In the genomic region with DNA sequence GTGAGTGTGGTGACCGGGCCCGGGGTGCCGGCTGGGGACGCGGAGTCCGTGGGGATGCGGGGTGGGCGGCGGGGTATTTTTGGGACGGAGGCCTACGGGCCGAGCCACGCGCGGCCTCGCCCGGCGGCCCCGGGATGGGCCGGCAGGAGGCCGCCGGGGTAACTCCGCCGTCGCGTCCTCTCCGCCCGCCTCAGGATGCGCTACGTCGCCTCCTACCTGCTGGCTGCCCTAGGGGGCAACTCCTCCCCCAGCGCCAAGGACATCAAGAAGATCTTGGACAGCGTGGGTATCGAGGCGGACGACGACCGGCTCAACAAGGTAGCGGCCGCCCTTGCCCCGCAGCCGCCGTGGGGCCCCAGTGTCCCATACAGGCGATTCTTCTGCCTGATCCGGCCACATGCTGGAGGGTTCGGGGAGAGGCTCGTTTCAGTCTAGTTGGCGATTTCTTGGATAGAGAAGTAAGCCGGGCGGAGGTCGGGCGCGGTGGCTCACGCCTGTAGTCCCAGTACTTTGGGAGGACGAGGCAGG, we compare ENCODE assay signal across 8 cellular contexts. TPM values are rescaled to one million over a fixed set of nuclear protein-coding genes. Genes with fewer than 3 reads are reported as not detected.
DNase-seq lines count a peak whose midpoint lies in the region; ATAC-seq and TF ChIP-seq lines count a peak whose summit lies in the region.

No MANE protein-coding gene starts in this region.

- H3K4me1 Mint-ChIP-seq in WTC11 = peaks cover 39% of the 10 kb centered on the region
- peaks cover 30% of the 10 kb centered on the region for H3K4me1 Mint-ChIP-seq in stimulated activated effector memory CD8-positive, alpha-beta T cell treated with anti-CD3 and anti-CD28 coated beads, Interleukin-12 subunit alpha, Interleukin-12 subunit beta, amount 100 ng/mL, for 72 hours

- H3K4me1 ChIP-seq in cardiac muscle cell (ENCODE audit: low read depth) (peaks cover 7% of the 10 kb centered on the region), right atrium auricular region (peaks cover 0 to 39% of the 10 kb centered on the region in 2 donors)

- peak overlapping the region; percentile 92 for H3K4me3 Mint-ChIP-seq in WTC11
- H3K4me3 Mint-ChIP-seq in stimulated activated effector memory CD8-positive, alpha-beta T cell treated with anti-CD3 and anti-CD28 coated beads, Interleukin-12 subunit alpha, Interleukin-12 subunit beta, amount 100 ng/mL, for 72 hours = peak overlapping the region; percentile 91

- no peaks in the 10 kb centered on the region for H3K9me3 Mint-ChIP-seq in WTC11
- H3K9me3 Mint-ChIP-seq in stimulated activated effector memory CD8-positive, alpha-beta T cell treated with anti-CD3 and anti-CD28 coated beads, Interleukin-12 subunit alpha, Interleukin-12 subunit beta, amount 100 ng/mL, for 72 hours = no peaks in the 10 kb centered on the region

- no peaks in the 10 kb centered on the region for H3K27me3 Mint-ChIP-seq in WTC11 (ENCODE audit: low read depth)

- CTCF ChIA-PET in WTC11 (lab: Charles Lee) = interaction anchor here (1.6 to 2.2 kb wide), 3 partner anchors 27 to 38 kb away, joined by 6 to 13 read pairs (median 7); no protein-coding TSS in a partner anchor

- DNase-seq in cardiac muscle cell (ENCODE audit: low read depth in 1 of 2, low spot score in 1 of 2) = no peak
- no peak for DNase-seq in left ventricle myocardium superior
- no peak for DNase-seq in WTC11 (ENCODE audit: low spot score)
- DNase-seq in right atrium auricular region (ENCODE audit: low spot score) = no peak
- no peak for DNase-seq in stimulated activated effector memory CD8-positive, alpha-beta T cell treated with anti-CD3 and anti-CD28 coated beads, Interleukin-12 subunit alpha, Interleukin-12 subunit beta, amount 100 ng/mL, for 72 hours (ENCODE audit: low spot score in 2 of 2)
- no peak for DNase-seq in SKM-1 (lab: John Stamatoyannopoulos, UW; ENCODE audit: unreplicated experiment)
- DNase-seq in stimulated activated CD4-positive, alpha-beta T cell treated with anti-CD3 and anti-CD28 coated beads, Interleukin-12 subunit alpha, Interleukin-12 subunit beta, amount 100 ng/mL, for 4 hours = no peak
- DNase-seq in GOT3 (lab: John Stamatoyannopoulos, UW) = no peak

- H3K9me3 ChIP-seq in cardiac muscle cell (ENCODE audit: low read depth) (no peaks in the 10 kb centered on the region), right atrium auricular region (no peaks in the 10 kb centered on the region)

- H3K27ac ChIP-seq in cardiac muscle cell = peak overlapping the region; percentile 98
- peak overlapping the region; percentile 97 to 99 for H3K27ac ChIP-seq in right atrium auricular region

- peak overlapping the region; percentile 68; the same call in 1 of the 2 replicates for H3K27ac Mint-ChIP-seq in WTC11
- H3K27ac Mint-ChIP-seq in stimulated activated effector memory CD8-positive, alpha-beta T cell treated with anti-CD3 and anti-CD28 coated beads, Interleukin-12 subunit alpha, Interleukin-12 subunit beta, amount 100 ng/mL, for 72 hours = peak overlapping the region; percentile 97

- H3K36me3 ChIP-seq in cardiac muscle cell (peaks cover 17% of the 10 kb centered on the region), right atrium auricular region (peaks cover 30% of the 10 kb centered on the region)

- POLR2A ChIA-PET in WTC11 (lab: Charles Lee) = interaction anchor here (0.6 to 2.0 kb wide), 6 partner anchors 9 to 25 kb away, joined by 3 to 18 read pairs (median 4); partner anchors contain the start of genes CD151, CRACR2B and PNPLA2

- H3K4me3 ChIP-seq in cardiac muscle cell = peak overlapping the region; percentile 93
- peak overlapping the region; percentile 93 to 99 for H3K4me3 ChIP-seq in right atrium auricular region

- TF ChIP-seq CTCF in cardiac muscle cell (IDR thresholded peaks at IDR 0.05; ENCODE audit: low read depth, low read length) = peak; percentile 3
- no peak for TF ChIP-seq CTCF in WTC11 (IDR thresholded peaks at IDR 0.05)
- TF ChIP-seq CTCF in right atrium auricular region (IDR thresholded peaks at IDR 0.05) = no peak

- intact Hi-C loops in left ventricle myocardium superior (cut with micrococcal nuclease) = no loop called here

- no peaks in the 10 kb centered on the region for H3K27me3 ChIP-seq in cardiac muscle cell
- H3K27me3 ChIP-seq in right atrium auricular region = no peaks in the 10 kb centered on the region

- ATAC-seq in left ventricle myocardium superior (no peak), WTC11 (no peak)
- ATAC-seq in stimulated activated effector memory CD8-positive, alpha-beta T cell treated with anti-CD3 and anti-CD28 coated beads, Interleukin-12 subunit alpha, Interleukin-12 subunit beta, amount 100 ng/mL, for 72 hours = peak; percentile 2

- H3K36me3 Mint-ChIP-seq in WTC11 = peaks cover 28% of the 10 kb centered on the region
- peaks cover 62% of the 10 kb centered on the region for H3K36me3 Mint-ChIP-seq in stimulated activated effector memory CD8-positive, alpha-beta T cell treated with anti-CD3 and anti-CD28 coated beads, Interleukin-12 subunit alpha, Interleukin-12 subunit beta, amount 100 ng/mL, for 72 hours

TF ChIP-seq in WTC11, 78 proteins besides CTCF, POLR2A, EP300 and RAD21 (continues in another document):
- no peak for TF ChIP-seq SMAD3 (CRISPR knock-in tag; IDR thresholded peaks at IDR 0.05; ENCODE audit: borderline replicate concordance)
- TF ChIP-seq FOXK1 (CRISPR knock-in tag; IDR thresholded peaks at IDR 0.05) = 0 out of 2 replicates have a peak, but pooled peaks have one; percentile 13
- no peak for TF ChIP-seq RORB (CRISPR knock-in tag; IDR thresholded peaks at IDR 0.05)
- TF ChIP-seq, protein P1, sequence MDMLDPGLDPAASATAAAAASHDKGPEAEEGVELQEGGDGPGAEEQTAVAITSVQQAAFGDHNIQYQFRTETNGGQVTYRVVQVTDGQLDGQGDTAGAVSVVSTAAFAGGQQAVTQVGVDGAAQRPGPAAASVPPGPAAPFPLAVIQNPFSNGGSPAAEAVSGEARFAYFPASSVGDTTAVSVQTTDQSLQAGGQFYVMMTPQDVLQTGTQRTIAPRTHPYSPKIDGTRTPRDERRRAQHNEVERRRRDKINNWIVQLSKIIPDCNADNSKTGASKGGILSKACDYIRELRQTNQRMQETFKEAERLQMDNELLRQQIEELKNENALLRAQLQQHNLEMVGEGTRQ (CRISPR knock-in tag; IDR thresholded peaks at IDR 0.05) = no peak
- no peak for TF ChIP-seq ZNF138 (CRISPR knock-in tag; conservative IDR thresholded peaks at IDR 0.05)
- peak; percentile 45; the same call in 1 of the 2 replicates for TF ChIP-seq JUN (CRISPR knock-in tag; IDR thresholded peaks at IDR 0.05)
- TF ChIP-seq IRF2 (CRISPR knock-in tag; IDR thresholded peaks at IDR 0.05; ENCODE audit: borderline replicate concordance, low read depth) = no peak
- TF ChIP-seq KAT7 (CRISPR knock-in tag; IDR thresholded peaks at IDR 0.05; ENCODE audit: borderline replicate concordance) = 0 out of 2 replicates have a peak, but pooled peaks have one; percentile 26
- TF ChIP-seq SOX15 (CRISPR knock-in tag; IDR thresholded peaks at IDR 0.05) = no peak
- TF ChIP-seq ZNF671 (CRISPR knock-in tag; IDR thresholded peaks at IDR 0.05) = no peak
- no peak for TF ChIP-seq PREB (CRISPR knock-in tag; IDR thresholded peaks at IDR 0.05; ENCODE audit: borderline replicate concordance)
- peak; percentile 90 for TF ChIP-seq FOXP4 (CRISPR knock-in tag; IDR thresholded peaks at IDR 0.05)
- no peak for TF ChIP-seq RELA (CRISPR knock-in tag; IDR thresholded peaks at IDR 0.05; ENCODE audit: borderline replicate concordance)

RNA-seq across cellular contexts. Expression of gene RPLP2, which starts 0.3 kb away (rescaled TPM):
- total RNA-seq in cardiac muscle cell = 523 and 1,109 TPM in 2 replicates
- polyA plus RNA-seq in cardiac muscle cell = 496 and 502 TPM in 2 replicates
- 942 TPM for total RNA-seq in left ventricle myocardium superior
- total RNA-seq in WTC11 (2021) = 2,582 to 2,814 TPM (median 2,761 TPM) in 3 replicates
- 100 to 1,000 TPM; 145 to 384 TPM for total RNA-seq in right atrium auricular region

RNA-seq across cellular contexts. Expression of gene PIDD1, which starts 5.1 kb away (rescaled TPM):
- 24.0 and 36.8 TPM in 2 replicates for total RNA-seq in cardiac muscle cell
- polyA plus RNA-seq in cardiac muscle cell = 33.4 and 40.2 TPM in 2 replicates
- 8.5 TPM for total RNA-seq in left ventricle myocardium superior
- total RNA-seq in WTC11 (2021) = 54.9 to 59.4 TPM (median 56.8 TPM) in 3 replicates
- 10 to 100 TPM in 1 of 2 donors, 1 to 10 TPM in 1; 6.0 to 12.1 TPM for total RNA-seq in right atrium auricular region

RNA-seq across cellular contexts. Expression of gene PNPLA2, which starts 8.6 kb away (rescaled TPM):
- 59.9 and 99.9 TPM in 2 replicates for total RNA-seq in cardiac muscle cell
- 81.6 and 91.1 TPM in 2 replicates for polyA plus RNA-seq in cardiac muscle cell
- 321 TPM for total RNA-seq in left ventricle myocardium superior
- total RNA-seq in WTC11 (2021) = 66.5 to 83.4 TPM (median 81.9 TPM) in 3 replicates
- total RNA-seq in right atrium auricular region = 100 to 1,000 TPM in 1 of 2 donors, 10 to 100 TPM in 1; 94.4 to 123 TPM

RNA-seq across cellular contexts. Expression of gene SLC25A22, which starts 12.0 kb away (rescaled TPM):
- total RNA-seq in cardiac muscle cell (17.6 and 34.7 TPM in 2 replicates), left ventricle myocardium superior (3.5 TPM), WTC11 (2021) (35.0 to 44.8 TPM (median 36.7 TPM) in 3 replicates), right atrium auricular region (1 to 10 TPM; 2.7 to 5.6 TPM)
- 18.9 and 21.2 TPM in 2 replicates for polyA plus RNA-seq in cardiac muscle cell

RNA-seq across cellular contexts. Expression of gene CRACR2B, which starts 17.6 kb away (rescaled TPM):
- total RNA-seq in cardiac muscle cell = 43.9 and 91.0 TPM in 2 replicates
- polyA plus RNA-seq in cardiac muscle cell = 84.5 and 113 TPM in 2 replicates
- total RNA-seq in left ventricle myocardium superior = 31.0 TPM
- total RNA-seq in WTC11 (2021) = 46.5 to 58.6 TPM (median 55.9 TPM) in 3 replicates
- 10 to 100 TPM; 15.6 to 29.7 TPM for total RNA-seq in right atrium auricular region
